In genomic region chr19:54189020-54189667, GRCh38 we compare ENCODE assay signal across 1 cellular context.
TF ChIP-seq lines count a peak whose summit lies in the region.

A gene with protein sequence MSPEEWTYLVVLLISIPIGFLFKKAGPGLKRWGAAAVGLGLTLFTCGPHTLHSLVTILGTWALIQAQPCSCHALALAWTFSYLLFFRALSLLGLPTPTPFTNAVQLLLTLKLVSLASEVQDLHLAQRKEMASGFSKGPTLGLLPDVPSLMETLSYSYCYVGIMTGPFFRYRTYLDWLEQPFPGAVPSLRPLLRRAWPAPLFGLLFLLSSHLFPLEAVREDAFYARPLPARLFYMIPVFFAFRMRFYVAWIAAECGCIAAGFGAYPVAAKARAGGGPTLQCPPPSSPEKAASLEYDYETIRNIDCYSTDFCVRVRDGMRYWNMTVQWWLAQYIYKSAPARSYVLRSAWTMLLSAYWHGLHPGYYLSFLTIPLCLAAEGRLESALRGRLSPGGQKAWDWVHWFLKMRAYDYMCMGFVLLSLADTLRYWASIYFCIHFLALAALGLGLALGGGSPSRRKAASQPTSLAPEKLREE (minus strand): TSS chr19:54189580. CDS start chr19:54188508, 1,072 bp downstream.

TF ChIP-seq in K562, 482 proteins besides CTCF, POLR2A, EP300 and RAD21 (continued from another document and continues in another):
- TF ChIP-seq ZNF717 (CRISPR knock-in tag; IDR thresholded peaks at IDR 0.05) (no peak), TOE1 (IDR thresholded peaks at IDR 0.05; ENCODE audit: borderline replicate concordance) (no peak; the same call in 1 of the 2 replicates), TOE1 (CRISPR knock-in tag; IDR thresholded peaks at IDR 0.05; ENCODE audit: borderline replicate concordance, low read depth) (no peak), SMAD2 (IDR thresholded peaks at IDR 0.05; ENCODE audit: low read depth, low read length) (no peak), TGIF2 (CRISPR knock-in tag; IDR thresholded peaks at IDR 0.05) (no peak), CSDE1 (IDR thresholded peaks at IDR 0.05) (no peak), FOXJ3 (CRISPR knock-in tag; IDR thresholded peaks at IDR 0.05) (no peak), SRF (CRISPR knock-in tag; IDR thresholded peaks at IDR 0.05) (peak in 1 of 2 experiments; percentile 2; a peak in 1 of 4 replicates), ZBTB17 (CRISPR knock-in tag; IDR thresholded peaks at IDR 0.05) (no peak), HLTF (IDR thresholded peaks at IDR 0.05) (no peak), ZNF324 (CRISPR knock-in tag; IDR thresholded peaks at IDR 0.05) (no peak), GABPB2 (CRISPR knock-in tag; conservative IDR thresholded peaks at IDR 0.05) (no peak), THRAP3 (IDR thresholded peaks at IDR 0.05; ENCODE audit: borderline replicate concordance) (no peak), ZNF311 (CRISPR knock-in tag; IDR thresholded peaks at IDR 0.05) (no peak), ARID3A (IDR thresholded peaks at IDR 0.05; ENCODE audit: borderline replicate concordance, low read depth, low read length) (no peak), FOXK1 (CRISPR knock-in tag; IDR thresholded peaks at IDR 0.05; ENCODE audit: borderline replicate concordance) (no peak), ZNF184 (CRISPR knock-in tag; IDR thresholded peaks at IDR 0.05) (no peak), ZNF280A (IDR thresholded peaks at IDR 0.05; ENCODE audit: low read depth, partially characterized antibody) (no peak), RBM22 (IDR thresholded peaks at IDR 0.05; ENCODE audit: low read depth, low read length, poor library complexity, severe bottlenecking) (no peak), POLR2B (IDR thresholded peaks at IDR 0.05; ENCODE audit: low read depth, partially characterized antibody) (peak; percentile 33), KLF16 (IDR thresholded peaks at IDR 0.05) (no peak), E2F4 (CRISPR knock-in tag; IDR thresholded peaks at IDR 0.05; ENCODE audit: low read depth) (no peak; the same call in 1 of the 2 replicates), ZNF12 (CRISPR knock-in tag; IDR thresholded peaks at IDR 0.05) (0 out of 2 replicates have a peak, but pooled peaks have one; percentile 59), THAP12 (CRISPR knock-in tag; IDR thresholded peaks at IDR 0.05) (peak; percentile 62; the same call in 1 of the 2 replicates), NR2C2 (CRISPR knock-in tag; IDR thresholded peaks at IDR 0.05) (no peak; the same call in 1 of the 2 replicates), NR2C2 (tag; IDR thresholded peaks at IDR 0.05) (no peak), ARNT (IDR thresholded peaks at IDR 0.05) (no peak), BHLHE40 (IDR thresholded peaks at IDR 0.05; ENCODE audit: low read length) (no peak), BDP1 (IDR thresholded peaks at IDR 0.05; ENCODE audit: insufficient read depth, insufficient read length) (no peak), RFX5 (IDR thresholded peaks at IDR 0.05; ENCODE audit: low read depth, low read length) (no peak), ELF2 (CRISPR knock-in tag; IDR thresholded peaks at IDR 0.05) (no peak), ETV6 (IDR thresholded peaks at IDR 0.05; ENCODE audit: borderline replicate concordance in 1 of 2, low read depth in 2 of 2, low read length in 1 of 2) (no peak), ETV6 (CRISPR knock-in tag; IDR thresholded peaks at IDR 0.05; ENCODE audit: borderline replicate concordance) (no peak), NCOA2 (IDR thresholded peaks at IDR 0.05; ENCODE audit: partially characterized antibody in 2 of 2) (no peak), HMGN3 (IDR thresholded peaks at IDR 0.05; ENCODE audit: borderline replicate concordance, extremely low read depth, insufficient read length, low read depth, low read length) (peak; percentile 66), NR2C1 (IDR thresholded peaks at IDR 0.05) (no peak), NR2C1 (tag; IDR thresholded peaks at IDR 0.05) (no peak), MTA1 (IDR thresholded peaks at IDR 0.05; ENCODE audit: borderline replicate concordance) (no peak), ATF3 (IDR thresholded peaks at IDR 0.05) (no peak), ATF3 (CRISPR knock-in tag; conservative IDR thresholded peaks at IDR 0.05) (no peak), STAT6 (CRISPR knock-in tag; IDR thresholded peaks at IDR 0.05) (no peak), SNRNP70 (optimal IDR thresholded peaks at IDR 0.05; ENCODE audit: low read depth, low read length) (no peak), ZNF551 (CRISPR knock-in tag; IDR thresholded peaks at IDR 0.05) (no peak), ATF7 (IDR thresholded peaks at IDR 0.05) (no peak; the same call in 1 of the 2 replicates), DDX20 (tag; IDR thresholded peaks at IDR 0.05; ENCODE audit: low read depth) (no peak), SMAD1 (IDR thresholded peaks at IDR 0.05; ENCODE audit: low read depth, low read length, partially characterized antibody) (no peak), FOXP1 (CRISPR knock-in tag; IDR thresholded peaks at IDR 0.05) (no peak), CREM (IDR thresholded peaks at IDR 0.05; ENCODE audit: low read depth) (no peak), TSC22D4 (tag; IDR thresholded peaks at IDR 0.05) (no peak), SNAPC5 (CRISPR knock-in tag; IDR thresholded peaks at IDR 0.05) (no peak)
- TF ChIP-seq, protein P1, sequence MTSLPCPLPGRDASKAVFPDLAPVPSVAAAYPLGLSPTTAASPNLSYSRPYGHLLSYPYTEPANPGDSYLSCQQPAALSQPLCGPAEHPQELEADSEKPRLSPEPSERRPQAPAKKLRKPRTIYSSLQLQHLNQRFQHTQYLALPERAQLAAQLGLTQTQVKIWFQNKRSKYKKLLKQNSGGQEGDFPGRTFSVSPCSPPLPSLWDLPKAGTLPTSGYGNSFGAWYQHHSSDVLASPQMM (CRISPR knock-in tag; IDR thresholded peaks at IDR 0.05) = no peak
- TF ChIP-seq, protein P2, sequence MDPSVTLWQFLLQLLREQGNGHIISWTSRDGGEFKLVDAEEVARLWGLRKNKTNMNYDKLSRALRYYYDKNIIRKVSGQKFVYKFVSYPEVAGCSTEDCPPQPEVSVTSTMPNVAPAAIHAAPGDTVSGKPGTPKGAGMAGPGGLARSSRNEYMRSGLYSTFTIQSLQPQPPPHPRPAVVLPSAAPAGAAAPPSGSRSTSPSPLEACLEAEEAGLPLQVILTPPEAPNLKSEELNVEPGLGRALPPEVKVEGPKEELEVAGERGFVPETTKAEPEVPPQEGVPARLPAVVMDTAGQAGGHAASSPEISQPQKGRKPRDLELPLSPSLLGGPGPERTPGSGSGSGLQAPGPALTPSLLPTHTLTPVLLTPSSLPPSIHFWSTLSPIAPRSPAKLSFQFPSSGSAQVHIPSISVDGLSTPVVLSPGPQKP (CRISPR knock-in tag; IDR thresholded peaks at IDR 0.05) = no peak
- TF ChIP-seq, protein P3, sequence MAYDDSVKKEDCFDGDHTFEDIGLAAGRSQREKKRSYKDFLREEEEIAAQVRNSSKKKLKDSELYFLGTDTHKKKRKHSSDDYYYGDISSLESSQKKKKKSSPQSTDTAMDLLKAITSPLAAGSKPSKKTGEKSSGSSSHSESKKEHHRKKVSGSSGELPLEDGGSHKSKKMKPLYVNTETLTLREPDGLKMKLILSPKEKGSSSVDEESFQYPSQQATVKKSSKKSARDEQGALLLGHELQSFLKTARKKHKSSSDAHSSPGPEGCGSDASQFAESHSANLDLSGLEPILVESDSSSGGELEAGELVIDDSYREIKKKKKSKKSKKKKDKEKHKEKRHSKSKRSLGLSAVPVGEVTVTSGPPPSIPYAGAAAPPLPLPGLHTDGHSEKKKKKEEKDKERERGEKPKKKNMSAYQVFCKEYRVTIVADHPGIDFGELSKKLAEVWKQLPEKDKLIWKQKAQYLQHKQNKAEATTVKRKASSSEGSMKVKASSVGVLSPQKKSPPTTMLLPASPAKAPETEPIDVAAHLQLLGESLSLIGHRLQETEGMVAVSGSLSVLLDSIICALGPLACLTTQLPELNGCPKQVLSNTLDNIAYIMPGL (CRISPR knock-in tag; IDR thresholded peaks at IDR 0.05) = 0 out of 2 replicates have a peak, but pooled peaks have one; percentile 59
- TF ChIP-seq, protein P4, sequence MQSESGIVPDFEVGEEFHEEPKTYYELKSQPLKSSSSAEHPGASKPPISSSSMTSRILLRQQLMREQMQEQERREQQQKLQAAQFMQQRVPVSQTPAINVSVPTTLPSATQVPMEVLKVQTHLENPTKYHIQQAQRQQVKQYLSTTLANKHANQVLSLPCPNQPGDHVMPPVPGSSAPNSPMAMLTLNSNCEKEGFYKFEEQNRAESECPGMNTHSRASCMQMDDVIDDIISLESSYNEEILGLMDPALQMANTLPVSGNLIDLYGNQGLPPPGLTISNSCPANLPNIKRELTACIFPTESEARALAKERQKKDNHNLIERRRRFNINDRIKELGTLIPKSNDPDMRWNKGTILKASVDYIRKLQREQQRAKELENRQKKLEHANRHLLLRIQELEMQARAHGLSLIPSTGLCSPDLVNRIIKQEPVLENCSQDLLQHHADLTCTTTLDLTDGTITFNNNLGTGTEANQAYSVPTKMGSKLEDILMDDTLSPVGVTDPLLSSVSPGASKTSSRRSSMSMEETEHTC (IDR thresholded peaks at IDR 0.05) = no peak
